ENCODE assay signal across 8 cellular contexts in the genomic region with DNA sequence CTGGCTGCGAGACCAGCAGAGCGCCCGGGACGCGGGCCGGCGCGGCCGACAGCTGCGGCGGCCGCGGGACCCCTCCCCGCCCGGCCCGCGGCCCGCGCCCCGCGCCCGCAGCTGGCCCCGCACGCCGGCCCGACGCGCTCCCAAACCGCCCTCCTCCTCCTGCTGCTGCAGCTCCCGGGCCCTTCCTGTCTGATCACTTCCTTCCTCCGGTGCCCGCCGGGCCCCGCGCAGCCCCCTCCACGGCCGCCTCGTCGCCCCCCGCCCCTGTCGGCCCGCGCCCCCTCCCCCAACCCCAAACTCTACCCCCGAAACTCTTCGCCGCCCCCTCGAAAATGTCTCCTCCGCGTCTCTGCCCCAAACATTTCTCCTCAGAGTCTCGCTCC. TPM values are rescaled to one million over a fixed set of nuclear protein-coding genes. Genes with fewer than 3 reads are reported as not detected.
DNase-seq lines count a peak whose midpoint lies in the region; ATAC-seq and TF ChIP-seq lines count a peak whose summit lies in the region.

No MANE protein-coding gene starts in this region.

- ATAC-seq in activated CD4-positive, CD25-positive, alpha-beta regulatory T cell treated with anti-CD3 and anti-CD28 coated beads, Interleukin-2, amount 50 U/mL, for 24 hours = peak; percentile 37 to 49
- ATAC-seq in Panc1 = peak; percentile 48
- ATAC-seq in body of pancreas = peak; percentile 58
- peak; percentile 67 for ATAC-seq in stimulated activated effector memory CD8-positive, alpha-beta T cell treated with anti-CD3 and anti-CD28 coated beads, Interleukin-12 subunit alpha, Interleukin-12 subunit beta, amount 100 ng/mL, for 72 hours
- ATAC-seq in HG02884 (IDR thresholded peaks at IDR 0.05; ENCODE audit: unreplicated experiment) = no peak

- TF ChIP-seq POLR2A in body of pancreas (IDR thresholded peaks at IDR 0.05) = no peak

- WGBS in body of pancreas, 2 donors = 0 to 1% methylated on average over 7 to 35 of the region's 50 CpGs

- POLR2A ChIA-PET in Panc1 (lab: Charles Lee) = no interaction called here

- no peak for DNase-seq in activated CD4-positive, CD25-positive, alpha-beta regulatory T cell (lab: John Stamatoyannopoulos, UW)
- no peak for DNase-seq in Panc1 (ENCODE audit: low read depth, low spot score)
- DNase-seq in body of pancreas = peak; percentile 36 to 53 (median 48)
- peak; percentile 44 for DNase-seq in kidney tubule cell (ENCODE audit: low spot score)
- no peak for DNase-seq in stimulated activated effector memory CD8-positive, alpha-beta T cell treated with anti-CD3 and anti-CD28 coated beads, Interleukin-12 subunit alpha, Interleukin-12 subunit beta, amount 100 ng/mL, for 72 hours (ENCODE audit: low spot score in 2 of 2)
- no peak for DNase-seq in NCI-H510A (lab: John Stamatoyannopoulos, UW)

- H3K9me3 ChIP-seq in Panc1 (ENCODE audit: control insufficient read depth, insufficient read depth, low read depth, low read length) (no peaks in the 10 kb centered on the region), body of pancreas (no peaks in the 10 kb centered on the region)

- no peaks in the 10 kb centered on the region for H3K9me3 Mint-ChIP-seq in stimulated activated effector memory CD8-positive, alpha-beta T cell treated with anti-CD3 and anti-CD28 coated beads, Interleukin-12 subunit alpha, Interleukin-12 subunit beta, amount 100 ng/mL, for 72 hours

- peaks cover 41% of the 10 kb centered on the region for H3K4me1 Mint-ChIP-seq in stimulated activated effector memory CD8-positive, alpha-beta T cell treated with anti-CD3 and anti-CD28 coated beads, Interleukin-12 subunit alpha, Interleukin-12 subunit beta, amount 100 ng/mL, for 72 hours

- intact Hi-C loops in Panc1 (cut with micrococcal nuclease; ENCODE audit: unreplicated experiment) = loop anchor here (2.0 kb wide), 1 partner anchor 61 kb away; no protein-coding TSS in a partner anchor
- intact Hi-C loops in body of pancreas (cut with DNase I) = no loop called here

- no TSS peak for BruUV-seq in Panc1 (replicated peaks; lab: Mats Ljungman, UMichigan)

- no peaks in the 10 kb centered on the region for H3K27me3 ChIP-seq in Panc1 (ENCODE audit: control insufficient read depth, insufficient read depth, low read length)
- H3K27me3 ChIP-seq in body of pancreas = no peaks in the 10 kb centered on the region

- in situ Hi-C loops in Panc1 (cut with HindIII; ENCODE audit: low pct_unique_long_range_greater_than_20kb, low sequenced_read_pairs) = no loop called here

- H3K4me3 ChIP-seq in Panc1 (ENCODE audit: low read depth in 2 of 2, low read length in 2 of 2) = peak overlapping the region; percentile 74 to 96
- peak overlapping the region; percentile 88 to 92 for H3K4me3 ChIP-seq in body of pancreas

- CTCF ChIA-PET in Panc1 (lab: Charles Lee) = interaction anchor here (1.0 kb wide), 1 partner anchor 236 kb away, joined by 3 read pairs; no protein-coding TSS in a partner anchor

- peak overlapping the region; percentile 94 for H3K4me3 Mint-ChIP-seq in stimulated activated effector memory CD8-positive, alpha-beta T cell treated with anti-CD3 and anti-CD28 coated beads, Interleukin-12 subunit alpha, Interleukin-12 subunit beta, amount 100 ng/mL, for 72 hours

- no peak for TF ChIP-seq CTCF in Panc1 (IDR thresholded peaks at IDR 0.05)
- no peak for TF ChIP-seq CTCF in body of pancreas (IDR thresholded peaks at IDR 0.05)

- peaks cover 5% of the 10 kb centered on the region for H3K36me3 Mint-ChIP-seq in stimulated activated effector memory CD8-positive, alpha-beta T cell treated with anti-CD3 and anti-CD28 coated beads, Interleukin-12 subunit alpha, Interleukin-12 subunit beta, amount 100 ng/mL, for 72 hours

- H3K27ac ChIP-seq in Panc1 (ENCODE audit: low read length) (peak overlapping the region; percentile 75), body of pancreas (peak overlapping the region; percentile 79 to 94 (median 82))

- peaks cover 23% of the 10 kb centered on the region; the same call in 1 of the 2 replicates for H3K4me1 ChIP-seq in Panc1 (ENCODE audit: control insufficient read depth, insufficient read depth, low read length)
- peaks cover 8% of the 10 kb centered on the region for H3K4me1 ChIP-seq in body of pancreas

- H3K36me3 ChIP-seq in Panc1 (ENCODE audit: control insufficient read depth, insufficient read depth, low read length) = no peaks in the 10 kb centered on the region
- H3K36me3 ChIP-seq in body of pancreas (replicated peaks in 1 of 2; ENCODE audit: insufficient read depth in 1 of 2, low read depth in 2 of 2) = no peaks in the 10 kb centered on the region

- peak overlapping the region; percentile 89 for H3K27ac Mint-ChIP-seq in stimulated activated effector memory CD8-positive, alpha-beta T cell treated with anti-CD3 and anti-CD28 coated beads, Interleukin-12 subunit alpha, Interleukin-12 subunit beta, amount 100 ng/mL, for 72 hours

RNA-seq across cellular contexts. Expression of gene LUZP1, which starts 0.6 kb away (rescaled TPM):
- total RNA-seq in Panc1 (2021; ENCODE audit: unreplicated experiment) (40.2 TPM), body of pancreas (1 to 10 TPM; 4.6 to 8.0 TPM)
- polyA plus RNA-seq in Panc1 (2012; ENCODE audit: insufficient read length) = 14.4 TPM

RNA-seq across cellular contexts. Expression of gene HTR1D, which starts 49.2 kb away (rescaled TPM):
- total RNA-seq in Panc1 (2021; ENCODE audit: unreplicated experiment) (3.5 TPM), body of pancreas (not detected)
- 1.2 TPM for polyA plus RNA-seq in Panc1 (2012; ENCODE audit: insufficient read length)

Comparison
In these comparisons a context has a peak if more than half of its experiments do, and no peak if none do; other contexts are left out.
1. DNase-seq: peak in body of pancreas (4 of 4) and kidney tubule cell (single experiment); none in activated CD4-positive, CD25-positive, alpha-beta regulatory T cell (0 of 4), Panc1 (single experiment), stimulated activated effector memory CD8-positive, alpha-beta T cell treated with anti-CD3 and anti-CD28 coated beads, Interleukin-12 subunit alpha, Interleukin-12 subunit beta, amount 100 ng/mL, for 72 hours (0 of 2) and NCI-H510A (single experiment).